Comparison of ENCODE assay signal across 1 cellular context in genomic region chr19:7373862-7374261, GRCh38.
TF ChIP-seq lines count a peak whose summit lies in the region.

No MANE protein-coding gene starts in this region.

TF ChIP-seq in K562, 482 proteins besides CTCF, POLR2A, EP300 and RAD21 (continued from another document and continues in another):
- TF ChIP-seq ZBTB49 (CRISPR knock-in tag; IDR thresholded peaks at IDR 0.05; ENCODE audit: borderline replicate concordance): no peak
- TF ChIP-seq PRMT5 (CRISPR knock-in tag; IDR thresholded peaks at IDR 0.05): no peak
- no peak for TF ChIP-seq SAP30 (IDR thresholded peaks at IDR 0.05; ENCODE audit: borderline replicate concordance, insufficient read depth, low read depth, low read length, poor library complexity, severe bottlenecking)
- TF ChIP-seq ILK (tag; IDR thresholded peaks at IDR 0.05; ENCODE audit: borderline replicate concordance, low read depth): no peak
- TF ChIP-seq ZNF23 (CRISPR knock-in tag; IDR thresholded peaks at IDR 0.05): no peak
- no peak for TF ChIP-seq ZBTB26 (CRISPR knock-in tag; IDR thresholded peaks at IDR 0.05)
- TF ChIP-seq BRCA1 (IDR thresholded peaks at IDR 0.05): no peak
- TF ChIP-seq BRCA1 (CRISPR knock-in tag; IDR thresholded peaks at IDR 0.05): no peak
- TF ChIP-seq GTF2A2 (tag; IDR thresholded peaks at IDR 0.05): no peak
- TF ChIP-seq ZBTB7A (IDR thresholded peaks at IDR 0.05; ENCODE audit: borderline replicate concordance, control insufficient read depth, low read depth, low read length): no peak
- TF ChIP-seq ZNF668 (CRISPR knock-in tag; IDR thresholded peaks at IDR 0.05): no peak
- no peak for TF ChIP-seq ZNF780A (CRISPR knock-in tag; IDR thresholded peaks at IDR 0.05)
- no peak for TF ChIP-seq ZNF586 (CRISPR knock-in tag; conservative IDR thresholded peaks at IDR 0.05)
- TF ChIP-seq COPS2 (conservative IDR thresholded peaks at IDR 0.05): no peak
- TF ChIP-seq ZNF408 (CRISPR knock-in tag; IDR thresholded peaks at IDR 0.05; ENCODE audit: low read depth): no peak
- TF ChIP-seq RBM25 (IDR thresholded peaks at IDR 0.05; ENCODE audit: low read depth, low read length, severe bottlenecking): no peak
- no peak for TF ChIP-seq ZNF263 (CRISPR knock-in tag; IDR thresholded peaks at IDR 0.05; ENCODE audit: borderline replicate concordance)
- TF ChIP-seq KDM1A (IDR thresholded peaks at IDR 0.05): no peak; a peak in 1 of 4 replicates
- TF ChIP-seq MCM7 (IDR thresholded peaks at IDR 0.05): no peak
- no peak for TF ChIP-seq ZNF184 (CRISPR knock-in tag; IDR thresholded peaks at IDR 0.05)
- peak; percentile 85 for TF ChIP-seq USF2 (CRISPR knock-in tag; IDR thresholded peaks at IDR 0.05)
- no peak for TF ChIP-seq EZH2 (IDR thresholded peaks at IDR 0.05; ENCODE audit: borderline replicate concordance, low read depth, low read length)
- TF ChIP-seq XRCC5 (IDR thresholded peaks at IDR 0.05; ENCODE audit: low read depth, low read length): no peak
- TF ChIP-seq SMAD2 (IDR thresholded peaks at IDR 0.05; ENCODE audit: low read depth, low read length): no peak
- TF ChIP-seq HLTF (IDR thresholded peaks at IDR 0.05): no peak
- no peak for TF ChIP-seq SMARCA5 (IDR thresholded peaks at IDR 0.05)
- no peak for TF ChIP-seq ZNF224 (CRISPR knock-in tag; IDR thresholded peaks at IDR 0.05)
- TF ChIP-seq DLX4 (CRISPR knock-in tag; IDR thresholded peaks at IDR 0.05): no peak
- no peak for TF ChIP-seq ZNF384 (IDR thresholded peaks at IDR 0.05; ENCODE audit: low read depth, low read length)
- TF ChIP-seq AFF4 (CRISPR knock-in tag; IDR thresholded peaks at IDR 0.05): no peak
- TF ChIP-seq HDAC1 (IDR thresholded peaks at IDR 0.05): no peak
- no peak for TF ChIP-seq ZBTB33 (CRISPR knock-in tag; IDR thresholded peaks at IDR 0.05)
- no peak for TF ChIP-seq ZNF75A (CRISPR knock-in tag; IDR thresholded peaks at IDR 0.05)
- TF ChIP-seq DDX20 (tag; IDR thresholded peaks at IDR 0.05; ENCODE audit: low read depth): no peak
- TF ChIP-seq ATF3 (IDR thresholded peaks at IDR 0.05): peak; percentile 92
- TF ChIP-seq ATF3 (CRISPR knock-in tag; conservative IDR thresholded peaks at IDR 0.05): peak; percentile 90
- 0 out of 2 replicates have a peak, but pooled peaks have one; percentile 27 for TF ChIP-seq TRIM28 (IDR thresholded peaks at IDR 0.05)
- TF ChIP-seq MAFG (tag; conservative IDR thresholded peaks at IDR 0.05): peak; percentile 39; the same call in 1 of the 2 replicates
- TF ChIP-seq XRCC4 (IDR thresholded peaks at IDR 0.05; ENCODE audit: extremely low read depth, insufficient read depth, insufficient read length): no peak
- no peak for TF ChIP-seq ZKSCAN3 (CRISPR knock-in tag; IDR thresholded peaks at IDR 0.05)
- no peak for TF ChIP-seq ZNF217 (CRISPR knock-in tag; IDR thresholded peaks at IDR 0.05)
- no peak for TF ChIP-seq ZNF512 (tag; IDR thresholded peaks at IDR 0.05)
- TF ChIP-seq PHB (CRISPR knock-in tag; IDR thresholded peaks at IDR 0.05): no peak
- TF ChIP-seq ZSCAN29 (IDR thresholded peaks at IDR 0.05): no peak
- peak; percentile 41 for TF ChIP-seq ZNF316 (IDR thresholded peaks at IDR 0.05)
- no peak for TF ChIP-seq ZNF347 (CRISPR knock-in tag; IDR thresholded peaks at IDR 0.05; ENCODE audit: low read depth)
- TF ChIP-seq SMAD4 (CRISPR knock-in tag; conservative IDR thresholded peaks at IDR 0.05): no peak
- no peak for TF ChIP-seq SIN3B (IDR thresholded peaks at IDR 0.05; ENCODE audit: low read depth)
- TF ChIP-seq YY1 (IDR thresholded peaks at IDR 0.05; ENCODE audit: borderline replicate concordance in 1 of 3, control insufficient read depth in 1 of 3, extremely low read depth in 1 of 3, insufficient read depth in 3 of 3, insufficient read length in 1 of 3, insufficient replicate concordance in 2 of 3, low read depth in 1 of 3, low read length in 2 of 3): peak in 1 of 3 experiments; percentile 10
- TF ChIP-seq NRF1 (conservative IDR thresholded peaks at IDR 0.05 in 1 of 2, IDR thresholded peaks at IDR 0.05 in 1 of 2): peak; percentile 17 to 25; a peak in 1 of 4 replicates
- no peak for TF ChIP-seq ZNF445 (CRISPR knock-in tag; IDR thresholded peaks at IDR 0.05; ENCODE audit: low read depth)
- no peak for TF ChIP-seq TCF3 (CRISPR knock-in tag; IDR thresholded peaks at IDR 0.05)
- 0 out of 4 replicates have a peak, but pooled peaks have one; percentile 23 to 36 for TF ChIP-seq MNT (conservative IDR thresholded peaks at IDR 0.05)
- TF ChIP-seq OTX1 (CRISPR knock-in tag; IDR thresholded peaks at IDR 0.05): no peak
- no peak for TF ChIP-seq BRF2 (IDR thresholded peaks at IDR 0.05; ENCODE audit: borderline replicate concordance, insufficient read depth, insufficient read length)
- TF ChIP-seq BCL6 (CRISPR knock-in tag; IDR thresholded peaks at IDR 0.05): no peak
